Comparison of ENCODE assay signal across 19 cellular contexts in genomic region chr10:64345856-64346255, GRCh38.
DNase-seq lines count a peak whose midpoint lies in the region; ATAC-seq and TF ChIP-seq lines count a peak whose summit lies in the region.
"Had no signal": no experiment of that assay in that cellular context is flagged by ENCODE, and none has a peak within 500 bp of the region (broad histone marks: within the 10 kb centered on the region; RNA-seq: fewer than 3 reads in every experiment).

No MANE protein-coding gene starts in this region.

- H3K9me3 Mint-ChIP-seq in neural crest cell (no peaks in the 10 kb centered on the region), progenitor cell of endocrine pancreas (ENCODE audit: low read depth) (no peaks in the 10 kb centered on the region)
- H3K9me3 Mint-ChIP-seq: CD8-positive, alpha-beta T cell had no signal

- H3K4me1 Mint-ChIP-seq in neural crest cell (peaks cover 13% of the 10 kb centered on the region), progenitor cell of endocrine pancreas (ENCODE audit: low read depth) (peaks cover 7% of the 10 kb centered on the region)
- H3K4me1 Mint-ChIP-seq: IgD-negative memory B cell had no signal

- peak overlapping the region; percentile 49 for H3K27ac ChIP-seq in caudate nucleus (ENCODE audit: low read depth, low read length)
- H3K27ac ChIP-seq: SJSA1 had no signal

- TF ChIP-seq CTCF in neural crest cell (conservative IDR thresholded peaks at IDR 0.05) (no peak), GM13977 (IDR thresholded peaks at IDR 0.05; ENCODE audit: extremely low read depth, insufficient read depth, missing control alignments) (no peak), progenitor cell of endocrine pancreas (IDR thresholded peaks at IDR 0.05; ENCODE audit: unreplicated experiment) (no peak)

- in situ Hi-C loops in GM13977 (cut with MboI; ENCODE audit: low pct_unique_long_range_greater_than_20kb, low sequenced_read_pairs, unreplicated experiment) = no loop called here

- ATAC-seq in GM19463 (IDR thresholded peaks at IDR 0.05; ENCODE audit: unreplicated experiment) = no peak
- ATAC-seq: CD8-positive, alpha-beta T cell had no signal

- no peak overlapping the region for H3K4me3 Mint-ChIP-seq in neural crest cell
- no peak overlapping the region for H3K4me3 Mint-ChIP-seq in progenitor cell of endocrine pancreas (ENCODE audit: low read depth)
- H3K4me3 Mint-ChIP-seq: CD8-positive, alpha-beta T cell; IgD-negative memory B cell had no signal

- DNase-seq in NOMO-1 treated with DMSO at 0.1 percent for 48 hours (lab: John Stamatoyannopoulos, UW; ENCODE audit: unreplicated experiment) (peak; percentile 13), NOMO-1 treated with dmso at 0.1 percent for 144 hours (lab: John Stamatoyannopoulos, UW; ENCODE audit: unreplicated experiment) (no peak), caudate nucleus (lab: John Stamatoyannopoulos, UW) (no peak), neural crest cell (ENCODE audit: low read depth, low spot score) (no peak), GM13977 (ENCODE audit: low spot score) (no peak), progenitor cell of endocrine pancreas (ENCODE audit: low spot score, unreplicated experiment) (no peak)
- DNase-seq: 8988T; CD8-positive, alpha-beta T cell; DND-41; H7; NCI-H1105; NCI-H2029 treated with DMSO at 0.1 percent for 48 hours; NCI-H226; NCI-H510A treated with DMSO at 0.1 percent for 48 hours; NCI-H748 treated with DMSO at 0.1 percent for 48 hours; OCI-M1 had no signal

- H3K36me3 Mint-ChIP-seq in neural crest cell (ENCODE audit: low read depth) (no peaks in the 10 kb centered on the region), progenitor cell of endocrine pancreas (ENCODE audit: insufficient read depth) (no peaks in the 10 kb centered on the region)
- H3K36me3 Mint-ChIP-seq: CD8-positive, alpha-beta T cell; IgD-negative memory B cell had no signal

- H3K27ac Mint-ChIP-seq in neural crest cell (ENCODE audit: unreplicated experiment) = peak overlapping the region; percentile 75
- H3K27ac Mint-ChIP-seq in progenitor cell of endocrine pancreas = no peak overlapping the region
- H3K27ac Mint-ChIP-seq: CD8-positive, alpha-beta T cell; IgD-negative memory B cell had no signal

- H3K27me3 Mint-ChIP-seq in neural crest cell (ENCODE audit: low read depth) (no peaks in the 10 kb centered on the region), progenitor cell of endocrine pancreas (no peaks in the 10 kb centered on the region)
- H3K27me3 Mint-ChIP-seq: IgD-negative memory B cell had no signal
